ENCODE assay signal across 35 cellular contexts in genomic region chr9:12232836-12233235, GRCh38.
"Had no signal": no experiment of that assay in that cellular context is flagged by ENCODE, and none has a peak within 500 bp of the region (broad histone marks: within the 10 kb centered on the region; RNA-seq: fewer than 3 reads in every experiment).

No MANE protein-coding gene starts in this region.

- H3K36me3 ChIP-seq: MG63 had no signal

- DNase-seq: Karpas-422, Kasumi-1, KG1, MG63, MM.1S, MV-4-11, NCI-H1048, NCI-H1092, NCI-H1092 treated with DMSO at 0.1 percent for 48 hours, NCI-H1105, NCI-H1105 treated with DMSO at 0.1 percent for 48 hours, NCI-H1417, NCI-H1417 treated with DMSO at 0.1 percent for 48 hours, NCI-H1436, NCI-H1436 treated with DMSO at 0.1 percent for 48 hours, NCI-H146, NCI-H1694, NCI-H1694 treated with DMSO at 0.1 percent for 48 hours, NCI-H187, NCI-H187 treated with DMSO at 0.1 percent for 48 hours, NCI-H1930, NCI-H2029, NCI-H2029 treated with DMSO at 0.1 percent for 48 hours, NCI-H2081, NCI-H2081 treated with DMSO at 0.1 percent for 48 hours, NCI-H2107, NCI-H2171, NCI-H2171 treated with DMSO at 0.1 percent for 48 hours, NCI-H2227 treated with DMSO at 0.1 percent for 48 hours, NCI-H226, NCI-H345, NCI-H446, NCI-H446 treated with DMSO at 0.1 percent for 48 hours, NCI-H510A had no signal

- H3K27ac ChIP-seq: KMS-11 had no signal

- H3K4me3 ChIP-seq: MG63 had no signal

- H3K27me3 ChIP-seq: MG63 had no signal

- H3K9me3 ChIP-seq: MG63 had no signal
